8 cellular contexts compared by ENCODE assay signal in the genomic region with DNA sequence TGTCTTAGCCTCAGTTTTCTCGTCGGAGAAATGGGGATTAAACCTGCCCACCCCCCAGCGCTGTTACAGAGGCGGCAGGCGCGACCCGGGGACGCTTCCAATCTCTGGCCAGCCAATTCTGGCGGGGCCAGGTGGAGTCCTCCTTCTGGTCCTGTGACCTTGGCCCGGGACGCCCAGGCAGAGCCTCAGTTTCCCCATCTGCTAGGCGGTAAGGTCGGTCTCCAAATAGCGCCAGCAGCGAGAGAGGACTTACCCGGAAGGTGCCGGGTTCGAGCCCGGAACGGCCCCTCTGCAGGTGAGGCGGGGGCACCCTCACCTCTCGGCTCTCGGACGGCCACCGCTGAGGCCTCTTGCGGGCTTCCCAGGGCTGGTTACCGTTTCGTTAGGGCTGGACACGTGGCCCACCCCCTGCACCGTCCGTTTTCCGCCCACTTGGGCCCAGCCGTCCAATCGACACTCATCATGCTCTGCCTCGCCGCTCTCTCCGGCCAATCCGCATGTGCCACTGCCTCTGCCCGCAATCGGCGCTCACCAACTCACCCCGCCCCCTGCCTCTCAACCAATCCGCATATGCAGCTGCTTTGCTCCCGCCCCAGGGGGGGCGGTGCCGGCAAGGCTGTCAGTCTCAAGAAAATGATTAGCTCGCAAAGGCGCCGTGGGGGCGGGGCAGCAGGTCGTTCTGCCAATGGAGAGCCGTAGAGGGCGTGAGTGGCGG. TPM values are rescaled to one million over a fixed set of nuclear protein-coding genes. Genes with fewer than 3 reads are reported as not detected.
DNase-seq lines count a peak whose midpoint lies in the region; ATAC-seq and TF ChIP-seq lines count a peak whose summit lies in the region.

A gene with protein sequence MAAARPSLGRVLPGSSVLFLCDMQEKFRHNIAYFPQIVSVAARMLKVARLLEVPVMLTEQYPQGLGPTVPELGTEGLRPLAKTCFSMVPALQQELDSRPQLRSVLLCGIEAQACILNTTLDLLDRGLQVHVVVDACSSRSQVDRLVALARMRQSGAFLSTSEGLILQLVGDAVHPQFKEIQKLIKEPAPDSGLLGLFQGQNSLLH (minus strand): TSS at position 384 of the 715 bp plus-strand sequence. CDS start 5,156 bp downstream, outside the sequence.

- H3K4me1 ChIP-seq in DND-41 (ENCODE audit: insufficient read depth, low read length) (peaks cover 34% of the 10 kb centered on the region), GM23248 (ENCODE audit: insufficient read depth) (peaks cover 8% of the 10 kb centered on the region; the same call in 1 of the 2 replicates), esophagus squamous epithelium (peaks cover 15 to 28% (median 16%) of the 10 kb centered on the region in 3 donors)

- peak within 1 kb of the TSS; percentile 77 for H3K27ac Mint-ChIP-seq in activated T-helper 1 cell treated with anti-CD3 and anti-CD28 coated beads, Interleukin-12 subunit alpha, Interleukin-12 subunit beta, Interleukin-2, Interleukin-4 antibody, amounts not matched to agents 30 ng/mL and 10 ng/mL and 1 ng/mL, durations not matched to agents 14 hours and 24 hours and 36 hours

- peak within 1 kb of the TSS; percentile 91 for H2AFZ ChIP-seq in DND-41 (ENCODE audit: low read depth, low read length)
- H2AFZ ChIP-seq in GM23248, result peak within 1 kb of the TSS; percentile 94

- H3K4me3 ChIP-seq in DND-41 (ENCODE audit: low read depth in 1 of 2, low read length in 2 of 2) (peak within 1 kb of the TSS; percentile 87 to 97), GM23248 (peak within 1 kb of the TSS; percentile 89), esophagus squamous epithelium (peak within 1 kb of the TSS; percentile 49 to 97 (median 80))

- peak; percentile 96 for ATAC-seq in DND-41 (ENCODE audit: insufficient read depth, low read depth)

- TF ChIP-seq POLR2A in esophagus squamous epithelium (IDR thresholded peaks at IDR 0.05), result peak in 3 of 4 donors; percentile 41 to 63 (median 42)

- DNase-seq in DND-41 (peak; percentile 100), GM23248 (peak; percentile 100), Kasumi-1 (lab: John Stamatoyannopoulos, UW) (peak; percentile 98 to 99), RPMI7951 (ENCODE audit: low read depth) (peak; percentile 100), esophagus squamous epithelium (lab: John Stamatoyannopoulos, UW) (peak; percentile 100), myocyte (ENCODE audit: low read depth) (peak; percentile 100)
- peak; percentile 100 for DNase-seq in activated T-helper 1 cell treated with anti-CD3 and anti-CD28 coated beads, Interleukin-12 subunit alpha, Interleukin-12 subunit beta, Interleukin-2, Interleukin-4 antibody, amounts not matched to agents 30 ng/mL and 10 ng/mL and 1 ng/mL, durations not matched to agents 14 hours and 24 hours and 36 hours (ENCODE audit: low spot score)
- peak; percentile 100 for DNase-seq in stimulated activated CD8-positive, alpha-beta memory T cell treated with anti-CD3 and anti-CD28 coated beads, Interleukin-7, amount 100 ng/mL, for 48 hours (ENCODE audit: extremely low read depth in 1 of 2, low read depth in 1 of 2)

- TF ChIP-seq CTCF in DND-41 (IDR thresholded peaks at IDR 0.05; ENCODE audit: borderline replicate concordance, extremely low read depth, low read length, poor library complexity, severe bottlenecking), result no peak
- no peak for TF ChIP-seq CTCF in esophagus squamous epithelium (IDR thresholded peaks at IDR 0.05)

- in situ Hi-C loops in GM23248 (cut with MboI), result no loop called here

- H3K79me2 ChIP-seq in DND-41 (ENCODE audit: insufficient read depth, low read length) (peaks cover 33% of the 10 kb centered on the region), GM23248 (ENCODE audit: insufficient read depth) (no peaks in the 10 kb centered on the region)

- no peaks in the 10 kb centered on the region for H3K9me2 ChIP-seq in GM23248 (ENCODE audit: insufficient read depth)

- no peaks in the 10 kb centered on the region for H3K27me3 ChIP-seq in DND-41 (ENCODE audit: insufficient read depth, low read length, poor library complexity)
- H3K27me3 ChIP-seq in GM23248 (replicated peaks; ENCODE audit: insufficient read depth), result no peaks in the 10 kb centered on the region
- no peaks in the 10 kb centered on the region for H3K27me3 ChIP-seq in esophagus squamous epithelium

- H4K20me1 ChIP-seq in DND-41 (ENCODE audit: insufficient read depth, low read length), result peaks cover 11% of the 10 kb centered on the region; the same call in 1 of the 2 replicates
- no peaks in the 10 kb centered on the region for H4K20me1 ChIP-seq in GM23248 (ENCODE audit: insufficient read depth)

- H3K9me3 ChIP-seq in DND-41 (ENCODE audit: insufficient read depth, low read length, severe bottlenecking), result no peaks in the 10 kb centered on the region
- H3K9me3 ChIP-seq in GM23248 (ENCODE audit: low read depth), result no peaks in the 10 kb centered on the region
- H3K9me3 ChIP-seq in esophagus squamous epithelium, result no peaks in the 10 kb centered on the region

- no peaks in the 10 kb centered on the region for H3K36me3 ChIP-seq in DND-41 (ENCODE audit: insufficient read depth, low read length)
- no peaks in the 10 kb centered on the region for H3K36me3 ChIP-seq in GM23248 (ENCODE audit: low read depth)
- peaks cover 0 to 3% (median 0%) of the 10 kb centered on the region in 3 donors for H3K36me3 ChIP-seq in esophagus squamous epithelium

- H3F3A ChIP-seq in GM23248 (ENCODE audit: insufficient read depth), result peaks cover 11% of the 10 kb centered on the region; the same call in 1 of the 2 replicates

- H3K9ac ChIP-seq in DND-41 (ENCODE audit: low read depth, low read length) (peak within 1 kb of the TSS; percentile 98), GM23248 (peak within 1 kb of the TSS; percentile 96)

- peak within 1 kb of the TSS; percentile 92 for H3K4me2 ChIP-seq in DND-41 (ENCODE audit: insufficient read depth, low read length)
- H3K4me2 ChIP-seq in GM23248 (ENCODE audit: unreplicated experiment), result peak within 1 kb of the TSS; percentile 92

- H3K27me3 Mint-ChIP-seq in activated T-helper 1 cell treated with anti-CD3 and anti-CD28 coated beads, Interleukin-12 subunit alpha, Interleukin-12 subunit beta, Interleukin-2, Interleukin-4 antibody, amounts not matched to agents 30 ng/mL and 10 ng/mL and 1 ng/mL, durations not matched to agents 14 hours and 24 hours and 36 hours (ENCODE audit: insufficient read depth), result peaks cover 2% of the 10 kb centered on the region

- intact Hi-C loops in activated T-helper 1 cell treated with anti-CD3 and anti-CD28 coated beads, Interleukin-12 subunit alpha, Interleukin-12 subunit beta, Interleukin-2, Interleukin-4 antibody, amounts not matched to agents 30 ng/mL and 10 ng/mL and 1 ng/mL, durations not matched to agents 14 hours and 24 hours and 36 hours (cut with micrococcal nuclease), result loop anchor here (1.0 to 2.0 kb wide), 8 partner anchors 15 to 301 kb away; a partner anchor contains a TSS
- intact Hi-C loops in esophagus squamous epithelium (cut with DNase I), result no loop called here

- peak within 1 kb of the TSS; percentile 96 for H3K27ac ChIP-seq in DND-41 (ENCODE audit: low read length)
- H3K27ac ChIP-seq in GM23248, result peak within 1 kb of the TSS; percentile 84
- H3K27ac ChIP-seq in esophagus squamous epithelium, result peak within 1 kb of the TSS; percentile 80 to 97 (median 95)

- H3K4me1 Mint-ChIP-seq in activated T-helper 1 cell treated with anti-CD3 and anti-CD28 coated beads, Interleukin-12 subunit alpha, Interleukin-12 subunit beta, Interleukin-2, Interleukin-4 antibody, amounts not matched to agents 30 ng/mL and 10 ng/mL and 1 ng/mL, durations not matched to agents 14 hours and 24 hours and 36 hours (ENCODE audit: low read depth), result peaks cover 5% of the 10 kb centered on the region

- H3K36me3 Mint-ChIP-seq in activated T-helper 1 cell treated with anti-CD3 and anti-CD28 coated beads, Interleukin-12 subunit alpha, Interleukin-12 subunit beta, Interleukin-2, Interleukin-4 antibody, amounts not matched to agents 30 ng/mL and 10 ng/mL and 1 ng/mL, durations not matched to agents 14 hours and 24 hours and 36 hours (ENCODE audit: low read depth), result no peaks in the 10 kb centered on the region

- 1% methylated on average over 46 to 52 of the region's 54 CpGs for WGBS in GM23248 (ENCODE audit: low coverage in 1 of 2, low lambda C conversion rate in 2 of 2, missing lambda C conversion rate in 2 of 2), 2 experiments
- WGBS in esophagus squamous epithelium, 2 donors, result 0% methylated on average over 1 to 6 of the region's 54 CpGs

- H3K9me3 Mint-ChIP-seq in activated T-helper 1 cell treated with anti-CD3 and anti-CD28 coated beads, Interleukin-12 subunit alpha, Interleukin-12 subunit beta, Interleukin-2, Interleukin-4 antibody, amounts not matched to agents 30 ng/mL and 10 ng/mL and 1 ng/mL, durations not matched to agents 14 hours and 24 hours and 36 hours, result no peaks in the 10 kb centered on the region

- peak within 1 kb of the TSS; percentile 81 for H3K4me3 Mint-ChIP-seq in activated T-helper 1 cell treated with anti-CD3 and anti-CD28 coated beads, Interleukin-12 subunit alpha, Interleukin-12 subunit beta, Interleukin-2, Interleukin-4 antibody, amounts not matched to agents 30 ng/mL and 10 ng/mL and 1 ng/mL, durations not matched to agents 14 hours and 24 hours and 36 hours

RNA-seq across cellular contexts. Expression of the gene that starts here (rescaled TPM):
- 103 and 116 TPM in 2 replicates for total RNA-seq in GM23248 (2014; rRNA removed; shearing (Covaris generic))
- 34.0 and 35.3 TPM in 2 replicates for polyA plus RNA-seq in GM23248 (2016; fragmentation: Nextera tagmentation; extraction: Ambion mirVana)
- total RNA-seq in RPMI7951 (2014; rRNA removed; shearing (Covaris generic)), result 81.9 and 120 TPM in 2 replicates
- total RNA-seq in activated T-helper 1 cell treated with anti-CD3 and anti-CD28 coated beads, Interleukin-12 subunit alpha, Interleukin-12 subunit beta, Interleukin-2, Interleukin-4 antibody, amounts not matched to agents 30 ng/mL and 10 ng/mL and 1 ng/mL, durations not matched to agents 14 hours and 24 hours and 36 hours, result 31.3 and 34.3 TPM in 2 replicates
- total RNA-seq in esophagus squamous epithelium (10 to 100 TPM; 60.5 to 98.1 (median 78.7) TPM), myocyte (152 and 196 TPM in 2 replicates)
- polyA plus RNA-seq in myocyte (2012), result 131 TPM

Comparison
In these comparisons a context has a peak if more than half of its experiments do, and no peak if none do; other contexts are left out.
1. Peak in every context shown above with its lines: DNase-seq, ATAC-seq, H3K4me3 ChIP-seq and H3K27ac ChIP-seq.